10 cellular contexts compared by ENCODE assay signal in genomic region chr6:75579951-75580350, GRCh38. TPM values are rescaled to one million over a fixed set of nuclear protein-coding genes. Genes with fewer than 3 reads are reported as not detected.
A peak's percentile ranks its signal among the peaks of the same experiment; 100 is the strongest.
DNase-seq lines count a peak whose midpoint lies in the region; ATAC-seq lines count a peak whose summit lies in the region.
"Had no signal": no experiment of that assay in that cellular context is flagged by ENCODE, and none has a peak within 500 bp of the region (broad histone marks: within the 10 kb centered on the region; RNA-seq: fewer than 3 reads in every experiment).

No MANE protein-coding gene starts in this region.

- H3K27ac Mint-ChIP-seq in activated naive CD4-positive, alpha-beta T cell treated with anti-CD3 and anti-CD28 coated beads, Interleukin-2, amount 50 U/mL, for 72 hours: no peak overlapping the region

- ATAC-seq in activated naive CD4-positive, alpha-beta T cell treated with anti-CD3 and anti-CD28 coated beads, Interleukin-2, amount 50 U/mL, for 72 hours: peak; percentile 66 to 93
- ATAC-seq in GM21737 (IDR thresholded peaks at IDR 0.05; ENCODE audit: unreplicated experiment) (peak; percentile 85), HG03457 (IDR thresholded peaks at IDR 0.05; ENCODE audit: unreplicated experiment) (peak; percentile 85)

- H3K36me3 Mint-ChIP-seq in activated naive CD4-positive, alpha-beta T cell treated with anti-CD3 and anti-CD28 coated beads, Interleukin-2, amount 50 U/mL, for 72 hours: peaks cover 0 to 16% of the 10 kb centered on the region in 2 donors

- no peak for DNase-seq in activated naive CD4-positive, alpha-beta T cell treated with anti-CD3 and anti-CD28 coated beads, Interleukin-2, amount 50 U/mL, for 72 hours (ENCODE audit: low spot score in 2 of 2)
- DNase-seq in activated naive CD4-positive, alpha-beta T cell (lab: John Stamatoyannopoulos, UW): no peak
- DNase-seq in activated gamma-delta T cell (lab: John Stamatoyannopoulos, UW) (no peak), H4 (ENCODE audit: low spot score) (no peak), NCI-H1105 (lab: John Stamatoyannopoulos, UW) (no peak), iPS-NIHi11 (ENCODE audit: low spot score) (no peak)
- DNase-seq: activated gamma-delta T cell treated with Interleukin-2 at 50 U/mL for 16 hours, MV-4-11 had no signal

- no peaks in the 10 kb centered on the region for H3K9me3 Mint-ChIP-seq in activated naive CD4-positive, alpha-beta T cell treated with anti-CD3 and anti-CD28 coated beads, Interleukin-2, amount 50 U/mL, for 72 hours

RNA-seq across cellular contexts. Expression of gene SENP6, which starts 21.7 kb away (rescaled TPM):
- total RNA-seq in activated naive CD4-positive, alpha-beta T cell treated with anti-CD3 and anti-CD28 coated beads, Interleukin-2, amount 50 U/mL, for 72 hours: 10 to 100 TPM; 63.0 to 75.4 TPM
- total RNA-seq in H4 (2014; rRNA removed; shearing (Covaris generic)): 42.7 and 63.4 TPM in 2 replicates
